ENCODE assay signal across 19 cellular contexts in genomic region chr19:47469419-47469700, GRCh38. TPM values are rescaled to one million over a fixed set of nuclear protein-coding genes. Genes with fewer than 3 reads are reported as not detected.
"Had no signal": no experiment of that assay in that cellular context is flagged by ENCODE, and none has a peak within 500 bp of the region (broad histone marks: within the 10 kb centered on the region; RNA-seq: fewer than 3 reads in every experiment).

No MANE protein-coding gene starts in this region.

- H3K4me3 Mint-ChIP-seq: activated B cell treated with CpG ODN at 0.5 μM for 24 hours; activated CD4-positive, alpha-beta memory T cell treated with anti-CD3 and anti-CD28 coated beads, Interleukin-2, amount 10 ng/mL, durations not matched to agents 7 days and 5 days; activated CD8-positive, alpha-beta memory T cell treated with anti-CD3 and anti-CD28 coated beads, Interleukin-2, amount 10 ng/mL, durations not matched to agents 7 days and 5 days; activated naive CD8-positive, alpha-beta T cell treated with anti-CD3 and anti-CD28 coated beads for 36 hours; naive thymus-derived CD8-positive, alpha-beta T cell; T-helper 2 cell treated with Interferon-gamma antibody and Interleukin-4, amounts not matched to agents 5 μg/mL and 100 μg/mL, for 36 hours had no signal

- H3K27ac ChIP-seq: thyroid gland had no signal

- H3K36me3 Mint-ChIP-seq: activated CD8-positive, alpha-beta memory T cell treated with anti-CD3 and anti-CD28 coated beads, Interleukin-2, amount 10 ng/mL, durations not matched to agents 7 days and 5 days; activated naive CD8-positive, alpha-beta T cell treated with anti-CD3 and anti-CD28 coated beads for 36 hours had no signal

- H3K27ac Mint-ChIP-seq: activated B cell treated with CpG ODN at 0.5 μM for 24 hours; activated CD4-positive, alpha-beta memory T cell treated with anti-CD3 and anti-CD28 coated beads, Interleukin-2, amount 10 ng/mL, durations not matched to agents 7 days and 5 days; activated CD8-positive, alpha-beta memory T cell treated with anti-CD3 and anti-CD28 coated beads, Interleukin-2, amount 10 ng/mL, durations not matched to agents 7 days and 5 days; activated naive CD8-positive, alpha-beta T cell treated with anti-CD3 and anti-CD28 coated beads for 36 hours; T-helper 2 cell treated with Interferon-gamma antibody and Interleukin-4, amounts not matched to agents 5 μg/mL and 100 μg/mL, for 36 hours had no signal

- H3K36me3 ChIP-seq: heart left ventricle, thyroid gland had no signal

- DNase-seq: activated B cell treated with CpG ODN at 0.5 μM for 24 hours; activated CD4-positive, alpha-beta memory T cell treated with anti-CD3 and anti-CD28 coated beads, Interleukin-2, amount 10 ng/mL, durations not matched to agents 7 days and 5 days; activated CD4-positive, alpha-beta T cell treated with anti-CD3 and anti-CD28 coated beads for 48 hours; activated CD8-positive, alpha-beta memory T cell treated with anti-CD3 and anti-CD28 coated beads, Interleukin-2, amount 10 ng/mL, durations not matched to agents 7 days and 5 days; activated naive CD4-positive, alpha-beta T cell; activated naive CD8-positive, alpha-beta T cell treated with anti-CD3 and anti-CD28 coated beads for 36 hours; amniotic stem cell; kidney glomerular epithelial cell; mesenchymal stem cell; mucosa of descending colon; naive thymus-derived CD8-positive, alpha-beta T cell; stimulated activated CD4-positive, alpha-beta T cell treated with anti-CD3 and anti-CD28 coated beads, Interleukin-12 subunit alpha, Interleukin-12 subunit beta, amount 100 ng/mL, for 4 hours; stimulated activated CD4-positive, alpha-beta T cell treated with anti-CD3 and anti-CD28 coated beads, Interleukin-1b, Interleukin-23, amount 100 ng/mL, for 48 hours; stimulated activated CD8-positive, alpha-beta memory T cell treated with anti-CD3 and anti-CD28 coated beads, Interleukin-4, amount 100 ng/mL, for 48 hours; stimulated activated naive CD4-positive, alpha-beta T cell; thyroid gland had no signal

- ATAC-seq: activated CD8-positive, alpha-beta memory T cell treated with anti-CD3 and anti-CD28 coated beads, Interleukin-2, amount 10 ng/mL, durations not matched to agents 7 days and 5 days; heart left ventricle; mucosa of descending colon; naive thymus-derived CD8-positive, alpha-beta T cell had no signal

- H3K9me3 Mint-ChIP-seq: activated B cell treated with CpG ODN at 0.5 μM for 24 hours; activated CD4-positive, alpha-beta memory T cell treated with anti-CD3 and anti-CD28 coated beads, Interleukin-2, amount 10 ng/mL, durations not matched to agents 7 days and 5 days; activated naive CD8-positive, alpha-beta T cell treated with anti-CD3 and anti-CD28 coated beads for 36 hours; naive thymus-derived CD8-positive, alpha-beta T cell; T-helper 2 cell treated with Interferon-gamma antibody and Interleukin-4, amounts not matched to agents 5 μg/mL and 100 μg/mL, for 36 hours had no signal

- H3K4me3 ChIP-seq: heart left ventricle, mucosa of descending colon, thyroid gland had no signal

- H3K9me3 ChIP-seq: heart left ventricle, mucosa of descending colon, thyroid gland had no signal

RNA-seq across cellular contexts. Expression of gene SLC8A2, which starts 2.3 kb away (rescaled TPM):
- total RNA-seq: activated B cell treated with CpG ODN at 0.5 μM for 24 hours; activated CD4-positive, alpha-beta memory T cell treated with anti-CD3 and anti-CD28 coated beads, Interleukin-2, amount 10 ng/mL, durations not matched to agents 7 days and 5 days; epithelial cell of proximal tubule had no signal

RNA-seq across cellular contexts. Expression of gene MEIS3, which starts 50.0 kb away (rescaled TPM):
- total RNA-seq: activated B cell treated with CpG ODN at 0.5 μM for 24 hours; activated CD8-positive, alpha-beta memory T cell treated with anti-CD3 and anti-CD28 coated beads, Interleukin-2, amount 10 ng/mL, durations not matched to agents 7 days and 5 days; activated naive CD8-positive, alpha-beta T cell treated with anti-CD3 and anti-CD28 coated beads for 36 hours; naive thymus-derived CD8-positive, alpha-beta T cell had no signal
